In the genomic region with DNA sequence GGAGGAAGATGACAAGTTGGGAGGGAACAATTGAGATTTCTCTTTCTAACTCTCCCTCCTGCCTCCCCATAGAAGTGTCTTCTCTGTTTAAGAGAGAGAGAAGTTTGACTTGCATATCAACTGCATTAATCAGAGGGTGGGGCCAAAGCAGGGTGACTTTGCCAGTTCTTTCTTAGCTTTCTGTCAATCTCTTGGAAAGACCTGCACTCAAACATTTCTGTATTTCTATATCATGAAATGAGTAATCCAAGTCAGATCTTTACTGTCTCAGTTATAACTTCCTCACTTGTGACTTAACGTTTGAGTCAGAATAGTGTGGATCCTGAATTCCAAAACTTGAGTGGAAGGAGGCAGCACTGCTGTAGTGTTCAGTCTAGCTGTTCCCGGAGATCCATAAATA, we compare ENCODE assay signal across 14 cellular contexts.
DNase-seq lines count a peak whose midpoint lies in the region; ATAC-seq and TF ChIP-seq lines count a peak whose summit lies in the region.
"Had no signal": no experiment of that assay in that cellular context is flagged by ENCODE, and none has a peak within 500 bp of the region (broad histone marks: within the 10 kb centered on the region; RNA-seq: fewer than 3 reads in every experiment).

No MANE protein-coding gene starts in this region.

- H3K36me3 Mint-ChIP-seq in neural progenitor cell: no peaks in the 10 kb centered on the region
- H3K36me3 Mint-ChIP-seq: CD4-positive, CD25-positive, alpha-beta regulatory T cell had no signal

- DNase-seq in Daoy (ENCODE audit: low read depth) (peak; percentile 32), PC-3 (peak; percentile 99), choroid plexus epithelial cell (ENCODE audit: low read depth) (peak; percentile 56), neural progenitor cell (ENCODE audit: low spot score) (no peak), tibial nerve (ENCODE audit: low spot score in 2 of 2) (no peak), left ventricle myocardium inferior (no peak), T-helper 1 cell (no peak)
- DNase-seq: activated CD4-positive, alpha-beta T cell treated with anti-CD3 and anti-CD28 coated beads, Interleukin-2, amount 10 ng/mL, durations not matched to agents 7 days and 5 days; CD4-positive, CD25-positive, alpha-beta regulatory T cell; Karpas-422; NCI-H2081 treated with DMSO at 0.1 percent for 48 hours; stimulated activated CD4-positive, alpha-beta T cell treated with anti-CD3 and anti-CD28 coated beads, Interleukin-4, amount 100 ng/mL, for 1 hour; stimulated activated naive CD4-positive, alpha-beta T cell treated with Interleukin-2 at 50 U/mL for 16 hours had no signal

- H3K9me3 Mint-ChIP-seq in neural progenitor cell: no peaks in the 10 kb centered on the region
- H3K9me3 Mint-ChIP-seq: activated CD4-positive, alpha-beta T cell treated with anti-CD3 and anti-CD28 coated beads, Interleukin-2, amount 10 ng/mL, durations not matched to agents 7 days and 5 days; CD4-positive, CD25-positive, alpha-beta regulatory T cell had no signal

- CTCF ChIA-PET in PC-3 (lab: Charles Lee): interaction anchor here (0.7 to 0.9 kb wide), 2 partner anchors 92 to 291 kb away, joined by 3 to 5 read pairs; no protein-coding TSS in a partner anchor

- H3K4me3 ChIP-seq in PC-3 (ENCODE audit: low read length): peak overlapping the region; percentile 48
- H3K4me3 ChIP-seq in choroid plexus epithelial cell (ENCODE audit: low read depth, low read length): no peak overlapping the region
- H3K4me3 ChIP-seq in neural progenitor cell: no peak overlapping the region
- H3K4me3 ChIP-seq in tibial nerve: no peak overlapping the region
- no peak overlapping the region for H3K4me3 ChIP-seq in left ventricle myocardium inferior

- POLR2A ChIA-PET in PC-3 (lab: Charles Lee; ENCODE audit: unreplicated experiment): no interaction called here

- H3K9me3 ChIP-seq in PC-3 (ENCODE audit: low read length) (no peaks in the 10 kb centered on the region), neural progenitor cell (ENCODE audit: low read depth) (no peaks in the 10 kb centered on the region), tibial nerve (no peaks in the 10 kb centered on the region), left ventricle myocardium inferior (replicated peaks) (no peaks in the 10 kb centered on the region)

- no peak overlapping the region for H3K27ac Mint-ChIP-seq in neural progenitor cell
- H3K27ac Mint-ChIP-seq: activated CD4-positive, alpha-beta T cell treated with anti-CD3 and anti-CD28 coated beads, Interleukin-2, amount 10 ng/mL, durations not matched to agents 7 days and 5 days; CD4-positive, CD25-positive, alpha-beta regulatory T cell had no signal

- no peaks in the 10 kb centered on the region for H3K27me3 Mint-ChIP-seq in neural progenitor cell (ENCODE audit: insufficient read depth, low read depth)
- H3K27me3 Mint-ChIP-seq: CD4-positive, CD25-positive, alpha-beta regulatory T cell had no signal

- no peak; the same call in 1 of the 2 replicates for TF ChIP-seq CTCF in PC-3 (conservative IDR thresholded peaks at IDR 0.05; ENCODE audit: low read depth, low read length)
- TF ChIP-seq CTCF in choroid plexus epithelial cell (conservative IDR thresholded peaks at IDR 0.05; ENCODE audit: low read depth, low read length): no peak
- TF ChIP-seq CTCF in neural progenitor cell (IDR thresholded peaks at IDR 0.05): no peak
- no peak for TF ChIP-seq CTCF in tibial nerve (IDR thresholded peaks at IDR 0.05)
- no peak for TF ChIP-seq CTCF in left ventricle myocardium inferior (IDR thresholded peaks at IDR 0.05; ENCODE audit: borderline replicate concordance)

- peaks cover 10% of the 10 kb centered on the region for H3F3A ChIP-seq in PC-3 (ENCODE audit: low read length, unreplicated experiment)
- H3F3A ChIP-seq in neural progenitor cell (ENCODE audit: low read depth): peaks cover 17% of the 10 kb centered on the region

- H3K9me2 ChIP-seq in PC-3 (replicated peaks; ENCODE audit: low read length): no peaks in the 10 kb centered on the region

- H3K36me3 ChIP-seq in PC-3 (ENCODE audit: low read depth, low read length): no peaks in the 10 kb centered on the region
- H3K36me3 ChIP-seq in neural progenitor cell: no peaks in the 10 kb centered on the region
- no peaks in the 10 kb centered on the region for H3K36me3 ChIP-seq in tibial nerve
- H3K36me3 ChIP-seq in left ventricle myocardium inferior: no peaks in the 10 kb centered on the region

- H4K20me1 ChIP-seq in PC-3 (ENCODE audit: low read length) (no peaks in the 10 kb centered on the region), neural progenitor cell (ENCODE audit: low read depth) (no peaks in the 10 kb centered on the region)

- peak overlapping the region; percentile 76 for H3K4me2 ChIP-seq in PC-3 (ENCODE audit: low read length)
- H3K4me2 ChIP-seq in neural progenitor cell: no peak overlapping the region

- no TSS peak for BruUV-seq in PC-3 (replicated peaks; lab: Mats Ljungman, UMichigan)

- H3K79me2 ChIP-seq in PC-3 (ENCODE audit: low read length): no peaks in the 10 kb centered on the region
- no peaks in the 10 kb centered on the region for H3K79me2 ChIP-seq in neural progenitor cell (ENCODE audit: low read depth)

- WGBS in tibial nerve, 2 donors: 76% methylated on average over 2 of the region's 2 CpGs

- peak overlapping the region; percentile 44 for H3K9ac ChIP-seq in PC-3 (ENCODE audit: low read length)
- no peak overlapping the region for H3K9ac ChIP-seq in neural progenitor cell

- no peak for TF ChIP-seq POLR2A in tibial nerve (IDR thresholded peaks at IDR 0.05)

- no peak overlapping the region for H3K4me3 Mint-ChIP-seq in neural progenitor cell
- H3K4me3 Mint-ChIP-seq: activated CD4-positive, alpha-beta T cell treated with anti-CD3 and anti-CD28 coated beads, Interleukin-2, amount 10 ng/mL, durations not matched to agents 7 days and 5 days; CD4-positive, CD25-positive, alpha-beta regulatory T cell had no signal

- H3K4me1 ChIP-seq in PC-3 (ENCODE audit: insufficient read depth, low read length) (peaks cover 44% of the 10 kb centered on the region), neural progenitor cell (peaks cover 14% of the 10 kb centered on the region), tibial nerve (no peaks in the 10 kb centered on the region), left ventricle myocardium inferior (no peaks in the 10 kb centered on the region)

- H3K4me1 Mint-ChIP-seq in neural progenitor cell: peaks cover 2% of the 10 kb centered on the region
- H3K4me1 Mint-ChIP-seq: activated CD4-positive, alpha-beta T cell treated with anti-CD3 and anti-CD28 coated beads, Interleukin-2, amount 10 ng/mL, durations not matched to agents 7 days and 5 days; CD4-positive, CD25-positive, alpha-beta regulatory T cell had no signal

- no peak for TF ChIP-seq EP300 in tibial nerve (IDR thresholded peaks at IDR 0.05)

- H3K27me3 ChIP-seq in PC-3 (ENCODE audit: low read length): no peaks in the 10 kb centered on the region
- H3K27me3 ChIP-seq in neural progenitor cell: no peaks in the 10 kb centered on the region
- H3K27me3 ChIP-seq in tibial nerve: no peaks in the 10 kb centered on the region
- no peaks in the 10 kb centered on the region for H3K27me3 ChIP-seq in left ventricle myocardium inferior (ENCODE audit: low read depth)

- intact Hi-C loops in PC-3 (cut with micrococcal nuclease): loop anchor here (1.0 to 10.0 kb wide), 4 partner anchors 81 to 613 kb away; no protein-coding TSS in a partner anchor
- intact Hi-C loops in left ventricle myocardium inferior (cut with micrococcal nuclease): no loop called here

- peak; percentile 85 for ATAC-seq in PC-3
- ATAC-seq in HG02840 (IDR thresholded peaks at IDR 0.05; ENCODE audit: low FRiP score, unreplicated experiment): no peak

- H3K27ac ChIP-seq in PC-3 (ENCODE audit: low read length) (peak overlapping the region; percentile 88), neural progenitor cell (no peak overlapping the region), tibial nerve (no peak overlapping the region), left ventricle myocardium inferior (replicated peaks) (no peak overlapping the region)

- H2AFZ ChIP-seq in PC-3 (ENCODE audit: low read length) (peak overlapping the region; percentile 13; the same call in 1 of the 2 replicates), neural progenitor cell (replicated peaks) (peak overlapping the region; percentile 15)

Comparison
In these comparisons a context has a peak if more than half of its experiments do, and no peak if none do; other contexts are left out.
1. DNase-seq: peak in Daoy (single experiment), PC-3 (single experiment) and choroid plexus epithelial cell (single experiment); none in neural progenitor cell (single experiment), tibial nerve (0 of 2), left ventricle myocardium inferior (single experiment) and T-helper 1 cell (0 of 5).